ENCODE assay signal across 8 cellular contexts in the genomic region with DNA sequence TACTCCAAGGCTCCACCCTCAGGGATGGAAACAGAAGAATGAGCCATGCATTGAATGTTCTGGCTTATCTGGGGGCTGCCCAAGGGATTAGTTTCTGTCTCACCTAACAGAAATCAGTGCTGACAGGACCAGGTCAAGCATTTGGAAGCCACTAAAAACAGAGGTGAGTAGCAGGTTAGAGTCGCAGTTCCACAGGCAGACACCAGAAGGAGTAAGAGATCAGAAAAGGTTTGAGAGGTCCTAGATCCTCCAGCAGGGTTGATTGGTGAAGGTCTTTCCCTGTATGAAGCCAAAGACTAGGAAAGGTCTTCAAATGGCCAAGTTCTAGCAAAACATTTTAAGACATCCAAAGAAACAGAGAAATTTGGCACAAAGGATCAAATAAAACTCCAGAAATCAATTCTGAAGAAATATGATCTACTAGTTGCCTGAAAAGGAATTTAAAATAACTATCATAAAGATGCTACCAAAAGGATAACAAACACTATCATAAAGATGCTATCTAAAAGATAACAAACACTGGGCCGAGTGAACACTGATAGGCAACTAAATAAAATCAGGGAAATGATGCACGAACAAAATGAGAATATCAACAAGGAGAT. TPM values are rescaled to one million over a fixed set of nuclear protein-coding genes. Genes with fewer than 3 reads are reported as not detected.
DNase-seq lines count a peak whose midpoint lies in the region; ATAC-seq and TF ChIP-seq lines count a peak whose summit lies in the region.

No MANE protein-coding gene starts in this region.

- H4K5ac ChIP-seq in H9 (ENCODE audit: insufficient read length, low read depth, low read length), result no peak overlapping the region

- no peak overlapping the region for H2AK5ac ChIP-seq in H9 (ENCODE audit: insufficient read length, low read length)

- H3K27me3 Mint-ChIP-seq in CD4-positive, alpha-beta T cell, result no peaks in the 10 kb centered on the region
- no peaks in the 10 kb centered on the region for H3K27me3 Mint-ChIP-seq in H9 (ENCODE audit: low read depth)

- no peak overlapping the region for H2BK20ac ChIP-seq in H9 (ENCODE audit: low read depth, low read length, poor library complexity, severe bottlenecking)

- no peaks in the 10 kb centered on the region for H3K27me3 ChIP-seq in CD4-positive, alpha-beta T cell (ENCODE audit: control insufficient read depth, insufficient read depth, low read length)
- no peaks in the 10 kb centered on the region for H3K27me3 ChIP-seq in H9 (ENCODE audit: insufficient read depth, low read length)

- H3K56ac ChIP-seq in H9 (ENCODE audit: insufficient read length, low read depth, low read length), result no peak overlapping the region

- WGBS in H9 (ENCODE audit: extremely low coverage, insufficient read length, low lambda C conversion rate), result no CpG with 5 or more reads among the region's 3 CpGs

- H3T11ph ChIP-seq in H9 (ENCODE audit: low read length), result no peak overlapping the region

- no peak overlapping the region for H3K27ac ChIP-seq in CD4-positive, alpha-beta T cell (ENCODE audit: low read depth, low read length)
- no peak overlapping the region for H3K27ac ChIP-seq in H9 (ENCODE audit: insufficient read length, low read depth, low read length)

- H4K8ac ChIP-seq in H9 (replicated peaks; ENCODE audit: insufficient read length, low read depth, low read length), result no peak overlapping the region

- H3K79me2 ChIP-seq in H9 (ENCODE audit: insufficient read depth, low read length), result no peaks in the 10 kb centered on the region

- H3K4me1 ChIP-seq in H9 (ENCODE audit: insufficient read depth, low read length), result no peaks in the 10 kb centered on the region; the same call in 1 of the 2 replicates

- H3K14ac ChIP-seq in H9 (ENCODE audit: insufficient read depth, low read length), result no peak overlapping the region

- no peak overlapping the region for H2BK120ac ChIP-seq in H9 (ENCODE audit: low read depth, low read length, poor library complexity, severe bottlenecking)

- no peak overlapping the region for H3K27ac Mint-ChIP-seq in CD4-positive, alpha-beta T cell
- H3K27ac Mint-ChIP-seq in H9, result no peak overlapping the region

- no peak overlapping the region for H3K4me3 Mint-ChIP-seq in CD4-positive, alpha-beta T cell
- no peak overlapping the region for H3K4me3 Mint-ChIP-seq in H9

- no peak overlapping the region for H3K9ac ChIP-seq in H9 (ENCODE audit: extremely low read depth, insufficient read length, low read length)

- no peaks in the 10 kb centered on the region for H3K79me1 ChIP-seq in H9 (ENCODE audit: insufficient read depth, low read depth, low read length, poor library complexity, severe bottlenecking)

- H3K4me1 Mint-ChIP-seq in CD4-positive, alpha-beta T cell (ENCODE audit: low read depth), result peaks cover 5% of the 10 kb centered on the region
- H3K4me1 Mint-ChIP-seq in H9, result peaks cover 0 to 7% of the 10 kb centered on the region in 2 experiments; a peak in 2 of 4 replicates

- no peak overlapping the region for H3K23ac ChIP-seq in H9 (ENCODE audit: insufficient read length, low read depth, low read length)

- no peak overlapping the region for H3K18ac ChIP-seq in H9 (ENCODE audit: insufficient read length, low read depth, low read length)

- peak; percentile 89 for TF ChIP-seq CTCF in CD4-positive, alpha-beta T cell (IDR thresholded peaks at IDR 0.05)
- peak; percentile 87 for TF ChIP-seq CTCF in H9 (conservative IDR thresholded peaks at IDR 0.05)

- H3K4me2 ChIP-seq in H9 (ENCODE audit: insufficient read depth, insufficient read length, low read length), result no peak overlapping the region

- ATAC-seq in CD4-positive, alpha-beta T cell (ENCODE audit: poor library complexity), result peak; percentile 86
- ATAC-seq in HG02970 (IDR thresholded peaks at IDR 0.05; ENCODE audit: low FRiP score, unreplicated experiment) (no peak), HG03460 (IDR thresholded peaks at IDR 0.05; ENCODE audit: unreplicated experiment) (no peak)

- DNase-seq in CD4-positive, alpha-beta T cell, result peak; percentile 16 to 53 (median 46)
- DNase-seq in H9, result peak; percentile 70
- DNase-seq in NCI-H69 (lab: John Stamatoyannopoulos, UW), result peak; percentile 76
- DNase-seq in activated T-cell treated with anti-CD3 and anti-CD28 coated beads for 4 hours, result peak; percentile 48
- DNase-seq in germinal center (ENCODE audit: low spot score), result peak; percentile 61
- DNase-seq in stimulated activated CD4-positive, alpha-beta T cell treated with anti-CD3 and anti-CD28 coated beads, Interleukin-12 subunit alpha, Interleukin-12 subunit beta, amount 100 ng/mL, for 4 hours, result peak; percentile 38

- H2BK12ac ChIP-seq in H9 (ENCODE audit: insufficient read length, low read depth, low read length), result no peak overlapping the region

- H3K23me2 ChIP-seq in H9 (ENCODE audit: insufficient read length, low read depth, low read length, poor library complexity, severe bottlenecking), result no peaks in the 10 kb centered on the region

- CTCF ChIA-PET in CD4-positive, alpha-beta T cell (lab: Charles Lee), result interaction anchor here (0.8 to 1.4 kb wide), 5 partner anchors 15 to 196 kb away, joined by 3 to 4 read pairs (median 3); no protein-coding TSS in a partner anchor

- H3K4ac ChIP-seq in H9 (ENCODE audit: low read depth, low read length), result no peak overlapping the region

- H4K91ac ChIP-seq in H9 (ENCODE audit: insufficient read length, low read depth, low read length), result no peak overlapping the region

- intact Hi-C loops in CD4-positive, alpha-beta T cell (cut with DNase I, micrococcal nuclease), result loop anchor here (1.0 to 5.0 kb wide), 8 partner anchors 18 to 350 kb away; no protein-coding TSS in a partner anchor

- H2BK5ac ChIP-seq in H9 (ENCODE audit: insufficient read length, low read length), result no peak overlapping the region

- H2BK15ac ChIP-seq in H9 (ENCODE audit: low read depth, low read length), result no peak overlapping the region

- H3K9me3 Mint-ChIP-seq in CD4-positive, alpha-beta T cell, result peaks cover 10% of the 10 kb centered on the region
- H3K9me3 Mint-ChIP-seq in H9, result peaks cover 32 to 38% of the 10 kb centered on the region in 2 experiments

- no peaks in the 10 kb centered on the region for H4K20me1 ChIP-seq in H9 (ENCODE audit: control insufficient read depth, insufficient read depth, insufficient read length)

- peaks cover 18% of the 10 kb centered on the region for H3K36me3 Mint-ChIP-seq in CD4-positive, alpha-beta T cell (ENCODE audit: low read depth)
- peaks cover 16 to 36% (median 19%) of the 10 kb centered on the region in 3 experiments for H3K36me3 Mint-ChIP-seq in H9 (ENCODE audit: insufficient read depth in 1 of 3, low read depth in 3 of 3)

- H3K9me3 ChIP-seq in CD4-positive, alpha-beta T cell (ENCODE audit: control insufficient read depth, low read length), result peaks cover 12% of the 10 kb centered on the region
- H3K9me3 ChIP-seq in H9 (ENCODE audit: control insufficient read depth, low read depth, low read length), result no peaks in the 10 kb centered on the region

- no peak overlapping the region for H2AFZ ChIP-seq in H9 (ENCODE audit: low read length)

- POLR2A ChIA-PET in CD4-positive, alpha-beta T cell (lab: Charles Lee), result interaction anchor here (0.6 kb wide), 1 partner anchor 39 kb away, joined by 3 read pairs; no protein-coding TSS in a partner anchor

RNA-seq across cellular contexts. Expression of a gene that starts 19.5 kb away (rescaled TPM):
- total RNA-seq in CD4-positive, alpha-beta T cell, result 1 to 10 TPM; 6.8 to 7.0 TPM
- total RNA-seq in H9 (2021), result 17.4 and 17.7 TPM in 2 replicates

RNA-seq across cellular contexts. Expression of a gene that starts 21.8 kb away (rescaled TPM):
- total RNA-seq in CD4-positive, alpha-beta T cell, result 10 to 100 TPM; 90.2 to 97.2 TPM
- 53.5 and 55.3 TPM in 2 replicates for total RNA-seq in H9 (2021)
